ENCODE assay signal across 21 cellular contexts in the genomic region with DNA sequence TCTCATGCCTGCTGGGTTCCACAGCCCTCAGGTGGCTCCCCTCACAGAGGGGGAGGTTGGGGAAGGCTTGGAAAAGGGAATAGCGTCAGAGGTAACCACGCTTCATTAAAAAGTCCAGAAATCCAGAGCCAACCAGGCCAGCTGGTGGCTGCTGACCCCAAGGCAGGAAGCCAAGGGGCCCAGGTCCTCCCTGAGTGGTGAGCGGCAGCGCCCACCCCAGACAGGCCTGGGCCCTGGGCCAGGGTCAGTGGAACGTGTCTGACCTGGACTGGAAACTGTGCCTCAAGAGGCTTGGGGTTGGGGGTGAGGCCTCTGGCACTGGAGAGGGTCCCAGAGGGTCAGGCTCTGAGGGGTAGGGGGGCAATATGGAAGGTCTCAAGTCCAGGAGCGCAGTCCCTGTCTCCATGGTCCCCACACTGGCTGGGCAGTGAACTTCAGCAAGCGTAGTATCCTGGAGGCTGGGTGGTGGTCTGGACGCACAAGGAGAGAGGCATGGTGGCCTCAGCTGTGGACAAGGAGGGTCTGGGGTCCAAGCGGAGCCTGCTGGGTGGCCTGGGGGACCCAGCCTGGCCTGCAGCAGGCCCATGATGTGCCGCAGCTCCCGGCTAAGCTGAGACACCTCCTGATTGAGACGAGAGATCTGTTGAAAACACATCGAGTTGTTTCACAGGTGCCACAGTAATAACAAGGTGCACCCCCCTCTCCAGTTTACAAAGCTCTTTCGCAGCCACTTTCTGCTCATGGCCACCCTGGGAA. TPM values are rescaled to one million over a fixed set of nuclear protein-coding genes. Genes with fewer than 3 reads are reported as not detected.
"Had no signal": no experiment of that assay in that cellular context is flagged by ENCODE, and none has a peak within 500 bp of the region (broad histone marks: within the 10 kb centered on the region; RNA-seq: fewer than 3 reads in every experiment).

No MANE protein-coding gene starts in this region.

- H2AFZ ChIP-seq: hepatocyte had no signal

- H3K27me3 ChIP-seq: hepatocyte, neutrophil, right atrium auricular region had no signal

- H3K27ac ChIP-seq: coronary artery, hepatocyte, neutrophil, right atrium auricular region had no signal

- H3K36me3 ChIP-seq: neutrophil, right atrium auricular region had no signal

- H3K9me3 ChIP-seq: mucosa of descending colon, neutrophil, right atrium auricular region had no signal

- H3K4me3 ChIP-seq: coronary artery, hepatocyte, lung, mucosa of descending colon, right atrium auricular region had no signal

- ATAC-seq: left colon; left ventricle myocardium superior; mucosa of descending colon; naive thymus-derived CD8-positive, alpha-beta T cell had no signal

- H3K4me2 ChIP-seq: hepatocyte had no signal

- DNase-seq: effector CD4-positive, alpha-beta T cell; foreskin melanocyte; left colon; left ventricle myocardium superior; mucosa of descending colon; naive thymus-derived CD8-positive, alpha-beta T cell; small intestine; stimulated activated CD4-positive, alpha-beta T cell treated with anti-CD3 and anti-CD28 coated beads, Interleukin-12 subunit alpha, Interleukin-12 subunit beta, amount 100 ng/mL, for 4 hours; stimulated activated naive CD4-positive, alpha-beta T cell treated with Interleukin-2 at 50 U/mL for 16 hours had no signal

RNA-seq across cellular contexts. Expression of gene KCNH4, which starts 21.0 kb away (rescaled TPM):
- total RNA-seq: chondrocyte, kidney epithelial cell, osteocyte, pulmonary artery endothelial cell had no signal
- polyA plus RNA-seq: naive thymus-derived CD8-positive, alpha-beta T cell had no signal

RNA-seq across cellular contexts. Expression of gene HCRT, which starts 25.3 kb away (rescaled TPM):
- total RNA-seq: chondrocyte; dermis microvascular lymphatic vessel endothelial cell; hepatocyte; kidney epithelial cell; left colon; left ventricle myocardium superior; lung; mesenteric fat pad; mucosa of descending colon; naive thymus-derived CD8-positive, alpha-beta T cell; osteocyte; pulmonary artery endothelial cell; right atrium auricular region had no signal
- polyA plus RNA-seq: esophagus; hepatocyte; lung; naive thymus-derived CD8-positive, alpha-beta T cell; small intestine had no signal

RNA-seq across cellular contexts. Expression of gene HSPB9, which starts 37.4 kb away (rescaled TPM):
- total RNA-seq: chondrocyte; hepatocyte; kidney epithelial cell; left colon; mesenteric fat pad; naive thymus-derived CD8-positive, alpha-beta T cell; osteocyte; pulmonary artery endothelial cell; right atrium auricular region had no signal
- polyA plus RNA-seq: naive thymus-derived CD8-positive, alpha-beta T cell had no signal
